Comparison of ENCODE assay signal across 19 cellular contexts in genomic region chr7:109284943-109285342, GRCh38.
DNase-seq lines count a peak whose midpoint lies in the region; ATAC-seq and TF ChIP-seq lines count a peak whose summit lies in the region.
"Had no signal": no experiment of that assay in that cellular context is flagged by ENCODE, and none has a peak within 500 bp of the region (broad histone marks: within the 10 kb centered on the region; RNA-seq: fewer than 3 reads in every experiment).

No MANE protein-coding gene starts in this region.

- H3K27me3 ChIP-seq in PC-9 (ENCODE audit: insufficient read depth, low read depth) (no peaks in the 10 kb centered on the region), body of pancreas (no peaks in the 10 kb centered on the region), thoracic aorta (replicated peaks; ENCODE audit: insufficient read depth) (no peaks in the 10 kb centered on the region), WERI-Rb-1 (ENCODE audit: insufficient read depth, low read depth, severe bottlenecking) (no peaks in the 10 kb centered on the region)
- H3K27me3 ChIP-seq in CD8-positive, alpha-beta memory T cell (ENCODE audit: insufficient read depth, low read length, poor library complexity, severe bottlenecking) = no peaks in the 10 kb centered on the region
- H3K27me3 ChIP-seq: BE2C had no signal

- H3K4me3 ChIP-seq in PC-9 (no peak overlapping the region), body of pancreas (no peak overlapping the region), thoracic aorta (peak overlapping the region; percentile 26), WERI-Rb-1 (ENCODE audit: low read depth, low read length) (no peak overlapping the region)
- H3K4me3 ChIP-seq in CD8-positive, alpha-beta memory T cell (ENCODE audit: low read length) = no peak overlapping the region

- no peaks in the 10 kb centered on the region for H3K4me1 ChIP-seq in PC-9 (replicated peaks; ENCODE audit: insufficient read depth)
- H3K4me1 ChIP-seq in body of pancreas = peaks cover 25% of the 10 kb centered on the region
- H3K4me1 ChIP-seq in thoracic aorta (ENCODE audit: control insufficient read depth in 1 of 2, low read depth in 2 of 2) = peaks cover 15 to 29% of the 10 kb centered on the region in 2 donors
- no peaks in the 10 kb centered on the region for H3K4me1 ChIP-seq in CD8-positive, alpha-beta memory T cell (ENCODE audit: insufficient read depth, low read length)
- H3K4me1 ChIP-seq: BE2C had no signal

- 6 to 13% methylated on average over 1 of the region's 1 CpG for WGBS in body of pancreas, 2 donors

- H3K4me3 Mint-ChIP-seq in mesothelial cell of epicardium = no peak overlapping the region
- no peak overlapping the region for H3K4me3 Mint-ChIP-seq in CD8-positive, alpha-beta memory T cell
- H3K4me3 Mint-ChIP-seq: CD4-positive, CD25-positive, alpha-beta regulatory T cell; HFFc6 had no signal

- no peak for TF ChIP-seq CTCF in PC-9 (conservative IDR thresholded peaks at IDR 0.05)
- no peak for TF ChIP-seq CTCF in body of pancreas (IDR thresholded peaks at IDR 0.05)
- no peak for TF ChIP-seq CTCF in mesothelial cell of epicardium (IDR thresholded peaks at IDR 0.05; ENCODE audit: unreplicated experiment)
- TF ChIP-seq CTCF in thoracic aorta (IDR thresholded peaks at IDR 0.05) = no peak
- TF ChIP-seq CTCF in WERI-Rb-1 (IDR thresholded peaks at IDR 0.05; ENCODE audit: low read depth, low read length) = no peak

- H3K4me1 Mint-ChIP-seq in mesothelial cell of epicardium = peaks cover 23% of the 10 kb centered on the region
- no peaks in the 10 kb centered on the region for H3K4me1 Mint-ChIP-seq in CD8-positive, alpha-beta memory T cell
- H3K4me1 Mint-ChIP-seq: CD4-positive, CD25-positive, alpha-beta regulatory T cell had no signal

- CTCF ChIA-PET in PC-9 (lab: Charles Lee) = no interaction called here
- CTCF ChIA-PET in CD8-positive, alpha-beta memory T cell (lab: Charles Lee) = no interaction called here

- no TSS peak for BruUV-seq in PC-9 (replicated peaks; lab: Mats Ljungman, UMichigan)

- H3K27ac Mint-ChIP-seq in mesothelial cell of epicardium = peak overlapping the region; percentile 52
- peak overlapping the region in 1 of 8 donors; percentile 4 for H3K27ac Mint-ChIP-seq in CD8-positive, alpha-beta memory T cell
- H3K27ac Mint-ChIP-seq: CD4-positive, CD25-positive, alpha-beta regulatory T cell; HFFc6 had no signal

- no peaks in the 10 kb centered on the region; the same call in 1 of the 2 replicates for H3K9me2 ChIP-seq in PC-9 (ENCODE audit: insufficient read depth)

- H2AFZ ChIP-seq in PC-9 = 0 out of 2 replicates have a peak overlapping the region, but pooled peaks have one; percentile 55

- peaks cover 4% of the 10 kb centered on the region for H3K36me3 Mint-ChIP-seq in mesothelial cell of epicardium
- H3K36me3 Mint-ChIP-seq in CD8-positive, alpha-beta memory T cell = no peaks in the 10 kb centered on the region
- H3K36me3 Mint-ChIP-seq: CD4-positive, CD25-positive, alpha-beta regulatory T cell had no signal

- no peaks in the 10 kb centered on the region for H3K27me3 Mint-ChIP-seq in mesothelial cell of epicardium (ENCODE audit: low read depth)
- no peaks in the 10 kb centered on the region for H3K27me3 Mint-ChIP-seq in CD8-positive, alpha-beta memory T cell
- H3K27me3 Mint-ChIP-seq: CD4-positive, CD25-positive, alpha-beta regulatory T cell had no signal

- peaks cover 20% of the 10 kb centered on the region for H3K9me3 Mint-ChIP-seq in mesothelial cell of epicardium
- peaks cover 0 to 15% (median 15%) of the 10 kb centered on the region in 5 donors for H3K9me3 Mint-ChIP-seq in CD8-positive, alpha-beta memory T cell

- H3F3A ChIP-seq in PC-9 (ENCODE audit: insufficient read depth, low read depth) = no peaks in the 10 kb centered on the region

- H3K4me2 ChIP-seq in PC-9 = no peak overlapping the region

- H3K36me3 ChIP-seq in PC-9 (ENCODE audit: low read depth) = no peaks in the 10 kb centered on the region
- H3K36me3 ChIP-seq in body of pancreas (replicated peaks in 1 of 2; ENCODE audit: insufficient read depth in 1 of 2, low read depth in 2 of 2) = no peaks in the 10 kb centered on the region
- no peaks in the 10 kb centered on the region for H3K36me3 ChIP-seq in thoracic aorta
- no peaks in the 10 kb centered on the region for H3K36me3 ChIP-seq in CD8-positive, alpha-beta memory T cell (ENCODE audit: insufficient read depth, low read length)
- no peaks in the 10 kb centered on the region for H3K36me3 ChIP-seq in WERI-Rb-1
- H3K36me3 ChIP-seq: BE2C had no signal

- ATAC-seq in body of pancreas (peak; percentile 67), thoracic aorta (ENCODE audit: insufficient number of reproducible peaks, low FRiP score, low read depth) (no peak)
- ATAC-seq: HCT116 had no signal

- POLR2A ChIA-PET in PC-9 (lab: Charles Lee; ENCODE audit: unreplicated experiment) = no interaction called here
- POLR2A ChIA-PET in CD8-positive, alpha-beta memory T cell (lab: Charles Lee) = no interaction called here

- no peak for TF ChIP-seq POLR2A in body of pancreas (IDR thresholded peaks at IDR 0.05)

- DNase-seq in PC-9 = no peak
- no peak for DNase-seq in body of pancreas
- no peak for DNase-seq in mesothelial cell of epicardium (ENCODE audit: low spot score in 2 of 2, unreplicated experiment in 2 of 2)
- no peak for DNase-seq in thoracic aorta (ENCODE audit: low spot score)
- DNase-seq in mucosa of gallbladder (ENCODE audit: low spot score) = no peak
- DNase-seq in CD8-positive, alpha-beta memory T cell = no peak
- no peak for DNase-seq in WERI-Rb-1
- DNase-seq: BE2C; C1 segment of cervical spinal cord; Caco-2; CD4-positive, CD25-positive, alpha-beta regulatory T cell; DMS153; DMS79; GDM1; GOT3; H7; HFFc6 had no signal

- no peaks in the 10 kb centered on the region for H4K20me1 ChIP-seq in PC-9 (ENCODE audit: insufficient read depth)

- intact Hi-C loops in PC-9 (cut with micrococcal nuclease; ENCODE audit: unreplicated experiment) = no loop called here
- intact Hi-C loops in body of pancreas (cut with DNase I) = no loop called here

- no peak overlapping the region for H3K27ac ChIP-seq in PC-9
- H3K27ac ChIP-seq in body of pancreas = no peak overlapping the region
- H3K27ac ChIP-seq in thoracic aorta = peak overlapping the region in 1 of 2 donors; percentile 22
- H3K27ac ChIP-seq in CD8-positive, alpha-beta memory T cell (ENCODE audit: low read depth, low read length) = no peak overlapping the region
- H3K27ac ChIP-seq in WERI-Rb-1 = no peak overlapping the region
- H3K27ac ChIP-seq: HL-60 had no signal

- H3K79me2 ChIP-seq in PC-9 (ENCODE audit: low read depth) = no peaks in the 10 kb centered on the region

- no peaks in the 10 kb centered on the region for H3K9me3 ChIP-seq in PC-9 (ENCODE audit: insufficient read depth, low read depth)
- H3K9me3 ChIP-seq in body of pancreas = no peaks in the 10 kb centered on the region
- H3K9me3 ChIP-seq in thoracic aorta = no peaks in the 10 kb centered on the region
- no peaks in the 10 kb centered on the region for H3K9me3 ChIP-seq in CD8-positive, alpha-beta memory T cell (ENCODE audit: low read length)
- H3K9me3 ChIP-seq in WERI-Rb-1 (ENCODE audit: severe bottlenecking) = no peaks in the 10 kb centered on the region
- H3K9me3 ChIP-seq: BE2C, Caco-2 had no signal
